In genomic region chr5:41925555-41925946, GRCh38 we compare ENCODE assay signal across 1 cellular context.
A peak's percentile ranks its signal among the peaks of the same experiment; 100 is the strongest.
TF ChIP-seq lines count a peak whose summit lies in the region.

No MANE protein-coding gene starts in this region.

TF ChIP-seq in HEK293, 187 proteins besides CTCF, POLR2A, EP300 and RAD21 (continued from another document):
- TF ChIP-seq, protein P1, sequence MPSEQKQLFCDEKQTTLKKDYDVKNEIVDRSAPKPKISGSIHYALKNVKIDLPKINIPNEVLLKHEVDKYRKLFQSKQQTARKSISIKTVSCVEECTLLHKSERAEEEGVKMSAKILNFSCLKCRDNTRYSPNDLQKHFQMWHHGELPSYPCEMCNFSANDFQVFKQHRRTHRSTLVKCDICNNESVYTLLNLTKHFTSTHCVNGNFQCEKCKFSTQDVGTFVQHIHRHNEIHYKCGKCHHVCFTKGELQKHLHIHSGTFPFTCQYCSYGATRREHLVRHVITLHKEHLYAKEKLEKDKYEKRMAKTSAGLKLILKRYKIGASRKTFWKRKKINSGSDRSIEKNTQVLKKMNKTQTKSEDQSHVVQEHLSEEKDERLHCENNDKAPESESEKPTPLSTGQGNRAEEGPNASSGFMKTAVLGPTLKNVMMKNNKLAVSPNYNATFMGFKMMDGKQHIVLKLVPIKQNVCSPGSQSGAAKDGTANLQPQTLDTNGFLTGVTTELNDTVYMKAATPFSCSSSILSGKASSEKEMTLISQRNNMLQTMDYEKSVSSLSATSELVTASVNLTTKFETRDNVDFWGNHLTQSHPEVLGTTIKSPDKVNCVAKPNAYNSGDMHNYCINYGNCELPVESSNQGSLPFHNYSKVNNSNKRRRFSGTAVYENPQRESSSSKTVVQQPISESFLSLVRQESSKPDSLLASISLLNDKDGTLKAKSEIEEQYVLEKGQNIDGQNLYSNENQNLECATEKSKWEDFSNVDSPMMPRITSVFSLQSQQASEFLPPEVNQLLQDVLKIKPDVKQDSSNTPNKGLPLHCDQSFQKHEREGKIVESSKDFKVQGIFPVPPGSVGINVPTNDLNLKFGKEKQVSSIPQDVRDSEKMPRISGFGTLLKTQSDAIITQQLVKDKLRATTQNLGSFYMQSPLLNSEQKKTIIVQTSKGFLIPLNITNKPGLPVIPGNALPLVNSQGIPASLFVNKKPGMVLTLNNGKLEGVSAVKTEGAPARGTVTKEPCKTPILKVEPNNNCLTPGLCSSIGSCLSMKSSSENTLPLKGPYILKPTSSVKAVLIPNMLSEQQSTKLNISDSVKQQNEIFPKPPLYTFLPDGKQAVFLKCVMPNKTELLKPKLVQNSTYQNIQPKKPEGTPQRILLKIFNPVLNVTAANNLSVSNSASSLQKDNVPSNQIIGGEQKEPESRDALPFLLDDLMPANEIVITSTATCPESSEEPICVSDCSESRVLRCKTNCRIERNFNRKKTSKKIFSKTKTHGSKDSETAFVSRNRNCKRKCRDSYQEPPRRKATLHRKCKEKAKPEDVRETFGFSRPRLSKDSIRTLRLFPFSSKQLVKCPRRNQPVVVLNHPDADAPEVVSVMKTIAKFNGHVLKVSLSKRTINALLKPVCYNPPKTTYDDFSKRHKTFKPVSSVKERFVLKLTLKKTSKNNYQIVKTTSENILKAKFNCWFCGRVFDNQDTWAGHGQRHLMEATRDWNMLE (tag by site-specific recombination; conservative IDR thresholded peaks at IDR 0.05; ENCODE audit: low read depth) = peak; percentile 19; the same call in 1 of the 2 replicates
- TF ChIP-seq ZNF777 (tag by site-specific recombination; IDR thresholded peaks at IDR 0.05; ENCODE audit: borderline replicate concordance) (no peak), OSR2 (tag by site-specific recombination; IDR thresholded peaks at IDR 0.05) (no peak), ZBTB48 (tag by site-specific recombination; IDR thresholded peaks at IDR 0.05) (peak; percentile 77; the same call in 1 of the 2 replicates), YY1 (tag by site-specific recombination; IDR thresholded peaks at IDR 0.05) (0 out of 2 replicates have a peak, but pooled peaks have one; percentile 4), PATZ1 (tag by site-specific recombination; IDR thresholded peaks at IDR 0.05) (peak; percentile 49), ZNF571 (tag by site-specific recombination; IDR thresholded peaks at IDR 0.05) (no peak), ZNF488 (tag by site-specific recombination; IDR thresholded peaks at IDR 0.05) (no peak), ZNF600 (tag by site-specific recombination; IDR thresholded peaks at IDR 0.05) (peak; percentile 84), ZNF423 (tag by site-specific recombination; IDR thresholded peaks at IDR 0.05) (peak; percentile 93), GLIS2 (tag by site-specific recombination; IDR thresholded peaks at IDR 0.05) (peak; percentile 99), ZBTB11 (tag by site-specific recombination; conservative IDR thresholded peaks at IDR 0.05; ENCODE audit: low read depth) (0 out of 2 replicates have a peak, but pooled peaks have one; percentile 9), ZNF146 (tag by site-specific recombination; IDR thresholded peaks at IDR 0.05) (no peak), ZNF335 (tag by site-specific recombination; conservative IDR thresholded peaks at IDR 0.05) (peak; percentile 68), ZNF654 (tag by site-specific recombination; IDR thresholded peaks at IDR 0.05; ENCODE audit: low read depth) (no peak)
- TF ChIP-seq, protein P2, sequence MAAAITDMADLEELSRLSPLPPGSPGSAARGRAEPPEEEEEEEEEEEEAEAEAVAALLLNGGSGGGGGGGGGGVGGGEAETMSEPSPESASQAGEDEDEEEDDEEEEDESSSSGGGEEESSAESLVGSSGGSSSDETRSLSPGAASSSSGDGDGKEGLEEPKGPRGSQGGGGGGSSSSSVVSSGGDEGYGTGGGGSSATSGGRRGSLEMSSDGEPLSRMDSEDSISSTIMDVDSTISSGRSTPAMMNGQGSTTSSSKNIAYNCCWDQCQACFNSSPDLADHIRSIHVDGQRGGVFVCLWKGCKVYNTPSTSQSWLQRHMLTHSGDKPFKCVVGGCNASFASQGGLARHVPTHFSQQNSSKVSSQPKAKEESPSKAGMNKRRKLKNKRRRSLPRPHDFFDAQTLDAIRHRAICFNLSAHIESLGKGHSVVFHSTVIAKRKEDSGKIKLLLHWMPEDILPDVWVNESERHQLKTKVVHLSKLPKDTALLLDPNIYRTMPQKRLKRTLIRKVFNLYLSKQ (tag by site-specific recombination; IDR thresholded peaks at IDR 0.05; ENCODE audit: borderline replicate concordance) = no peak
- TF ChIP-seq, protein P3, sequence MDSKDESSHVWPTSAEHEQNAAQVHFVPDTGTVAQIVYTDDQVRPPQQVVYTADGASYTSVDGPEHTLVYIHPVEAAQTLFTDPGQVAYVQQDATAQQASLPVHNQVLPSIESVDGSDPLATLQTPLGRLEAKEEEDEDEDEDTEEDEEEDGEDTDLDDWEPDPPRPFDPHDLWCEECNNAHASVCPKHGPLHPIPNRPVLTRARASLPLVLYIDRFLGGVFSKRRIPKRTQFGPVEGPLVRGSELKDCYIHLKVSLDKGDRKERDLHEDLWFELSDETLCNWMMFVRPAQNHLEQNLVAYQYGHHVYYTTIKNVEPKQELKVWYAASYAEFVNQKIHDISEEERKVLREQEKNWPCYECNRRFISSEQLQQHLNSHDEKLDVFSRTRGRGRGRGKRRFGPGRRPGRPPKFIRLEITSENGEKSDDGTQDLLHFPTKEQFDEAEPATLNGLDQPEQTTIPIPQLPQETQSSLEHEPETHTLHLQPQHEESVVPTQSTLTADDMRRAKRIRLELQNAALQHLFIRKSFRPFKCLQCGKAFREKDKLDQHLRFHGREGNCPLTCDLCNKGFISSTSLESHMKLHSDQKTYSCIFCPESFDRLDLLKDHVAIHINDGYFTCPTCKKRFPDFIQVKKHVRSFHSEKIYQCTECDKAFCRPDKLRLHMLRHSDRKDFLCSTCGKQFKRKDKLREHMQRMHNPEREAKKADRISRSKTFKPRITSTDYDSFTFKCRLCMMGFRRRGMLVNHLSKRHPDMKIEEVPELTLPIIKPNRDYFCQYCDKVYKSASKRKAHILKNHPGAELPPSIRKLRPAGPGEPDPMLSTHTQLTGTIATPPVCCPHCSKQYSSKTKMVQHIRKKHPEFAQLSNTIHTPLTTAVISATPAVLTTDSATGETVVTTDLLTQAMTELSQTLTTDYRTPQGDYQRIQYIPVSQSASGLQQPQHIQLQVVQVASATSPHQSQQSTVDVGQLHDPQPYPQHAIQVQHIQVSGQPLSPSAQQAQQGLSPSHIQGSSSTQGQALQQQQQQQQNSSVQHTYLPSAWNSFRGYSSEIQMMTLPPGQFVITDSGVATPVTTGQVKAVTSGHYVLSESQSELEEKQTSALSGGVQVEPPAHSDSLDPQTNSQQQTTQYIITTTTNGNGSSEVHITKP (tag by site-specific recombination; IDR thresholded peaks at IDR 0.05) = 0 out of 2 replicates have a peak, but pooled peaks have one; percentile 6
